ENCODE assay signal across 1 cellular context in the genomic region with DNA sequence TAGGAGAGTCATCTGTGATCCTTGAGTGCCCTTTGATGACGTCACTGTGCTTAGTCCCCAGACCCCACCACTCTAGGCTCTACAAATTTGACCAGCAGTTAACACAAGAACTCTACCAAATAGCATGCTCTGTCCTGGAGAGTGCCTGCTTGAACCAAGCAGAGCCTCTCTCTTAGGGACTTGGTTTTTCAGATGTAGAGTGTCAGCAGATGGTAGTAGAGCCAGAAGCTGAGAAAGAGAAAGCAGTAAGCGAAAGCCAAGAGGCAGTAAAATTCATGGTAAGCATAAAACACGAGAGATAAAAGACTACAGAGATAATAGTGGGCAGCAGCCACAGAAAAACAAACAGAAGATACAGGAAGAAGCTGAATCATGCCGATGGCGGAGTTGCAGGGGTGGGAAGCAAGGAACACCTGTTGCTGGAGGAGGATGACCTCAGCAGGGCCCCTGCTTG.
TF ChIP-seq lines count a peak whose summit lies in the region.

No MANE protein-coding gene starts in this region.

TF ChIP-seq in HEK293, 187 proteins besides CTCF, POLR2A, EP300 and RAD21 (continued from another document and continues in another):
- TF ChIP-seq, protein P1, sequence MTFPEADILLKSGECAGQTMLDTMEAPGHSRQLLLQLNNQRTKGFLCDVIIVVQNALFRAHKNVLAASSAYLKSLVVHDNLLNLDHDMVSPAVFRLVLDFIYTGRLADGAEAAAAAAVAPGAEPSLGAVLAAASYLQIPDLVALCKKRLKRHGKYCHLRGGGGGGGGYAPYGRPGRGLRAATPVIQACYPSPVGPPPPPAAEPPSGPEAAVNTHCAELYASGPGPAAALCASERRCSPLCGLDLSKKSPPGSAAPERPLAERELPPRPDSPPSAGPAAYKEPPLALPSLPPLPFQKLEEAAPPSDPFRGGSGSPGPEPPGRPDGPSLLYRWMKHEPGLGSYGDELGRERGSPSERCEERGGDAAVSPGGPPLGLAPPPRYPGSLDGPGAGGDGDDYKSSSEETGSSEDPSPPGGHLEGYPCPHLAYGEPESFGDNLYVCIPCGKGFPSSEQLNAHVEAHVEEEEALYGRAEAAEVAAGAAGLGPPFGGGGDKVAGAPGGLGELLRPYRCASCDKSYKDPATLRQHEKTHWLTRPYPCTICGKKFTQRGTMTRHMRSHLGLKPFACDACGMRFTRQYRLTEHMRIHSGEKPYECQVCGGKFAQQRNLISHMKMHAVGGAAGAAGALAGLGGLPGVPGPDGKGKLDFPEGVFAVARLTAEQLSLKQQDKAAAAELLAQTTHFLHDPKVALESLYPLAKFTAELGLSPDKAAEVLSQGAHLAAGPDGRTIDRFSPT (tag by site-specific recombination; IDR thresholded peaks at IDR 0.05): no peak
- TF ChIP-seq, protein P2, sequence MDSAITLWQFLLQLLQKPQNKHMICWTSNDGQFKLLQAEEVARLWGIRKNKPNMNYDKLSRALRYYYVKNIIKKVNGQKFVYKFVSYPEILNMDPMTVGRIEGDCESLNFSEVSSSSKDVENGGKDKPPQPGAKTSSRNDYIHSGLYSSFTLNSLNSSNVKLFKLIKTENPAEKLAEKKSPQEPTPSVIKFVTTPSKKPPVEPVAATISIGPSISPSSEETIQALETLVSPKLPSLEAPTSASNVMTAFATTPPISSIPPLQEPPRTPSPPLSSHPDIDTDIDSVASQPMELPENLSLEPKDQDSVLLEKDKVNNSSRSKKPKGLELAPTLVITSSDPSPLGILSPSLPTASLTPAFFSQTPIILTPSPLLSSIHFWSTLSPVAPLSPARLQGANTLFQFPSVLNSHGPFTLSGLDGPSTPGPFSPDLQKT (IDR thresholded peaks at IDR 0.05; ENCODE audit: borderline replicate concordance, low read depth, low read length): no peak
- TF ChIP-seq, protein P3, sequence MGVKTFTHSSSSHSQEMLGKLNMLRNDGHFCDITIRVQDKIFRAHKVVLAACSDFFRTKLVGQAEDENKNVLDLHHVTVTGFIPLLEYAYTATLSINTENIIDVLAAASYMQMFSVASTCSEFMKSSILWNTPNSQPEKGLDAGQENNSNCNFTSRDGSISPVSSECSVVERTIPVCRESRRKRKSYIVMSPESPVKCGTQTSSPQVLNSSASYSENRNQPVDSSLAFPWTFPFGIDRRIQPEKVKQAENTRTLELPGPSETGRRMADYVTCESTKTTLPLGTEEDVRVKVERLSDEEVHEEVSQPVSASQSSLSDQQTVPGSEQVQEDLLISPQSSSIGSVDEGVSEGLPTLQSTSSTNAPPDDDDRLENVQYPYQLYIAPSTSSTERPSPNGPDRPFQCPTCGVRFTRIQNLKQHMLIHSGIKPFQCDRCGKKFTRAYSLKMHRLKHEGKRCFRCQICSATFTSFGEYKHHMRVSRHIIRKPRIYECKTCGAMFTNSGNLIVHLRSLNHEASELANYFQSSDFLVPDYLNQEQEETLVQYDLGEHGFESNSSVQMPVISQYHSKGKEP (tag by site-specific recombination; IDR thresholded peaks at IDR 0.05): no peak
- TF ChIP-seq ZNF10 (tag by site-specific recombination; IDR thresholded peaks at IDR 0.05) (no peak), ZNF548 (tag by site-specific recombination; IDR thresholded peaks at IDR 0.05) (no peak), ZBTB48 (tag by site-specific recombination; IDR thresholded peaks at IDR 0.05) (0 out of 2 replicates have a peak, but pooled peaks have one; percentile 45), GLIS2 (tag by site-specific recombination; IDR thresholded peaks at IDR 0.05) (no peak), ZEB2 (tag by site-specific recombination; IDR thresholded peaks at IDR 0.05) (0 out of 2 replicates have a peak, but pooled peaks have one; percentile 32), ZNF510 (tag by site-specific recombination; IDR thresholded peaks at IDR 0.05; ENCODE audit: insufficient replicate concordance) (no peak), OVOL3 (tag by site-specific recombination; IDR thresholded peaks at IDR 0.05) (peak; percentile 67; the same call in 1 of the 2 replicates), ZNF623 (tag by site-specific recombination; IDR thresholded peaks at IDR 0.05) (no peak), TCF7L2 (IDR thresholded peaks at IDR 0.05; ENCODE audit: borderline replicate concordance, low read depth, low read length) (no peak), ZNF19 (tag by site-specific recombination; IDR thresholded peaks at IDR 0.05; ENCODE audit: low read depth) (no peak), GFI1B (tag by site-specific recombination; IDR thresholded peaks at IDR 0.05) (no peak), ZNF138 (tag by site-specific recombination; IDR thresholded peaks at IDR 0.05; ENCODE audit: borderline replicate concordance) (no peak), ZNF600 (tag by site-specific recombination; IDR thresholded peaks at IDR 0.05) (peak; percentile 85), ZNF184 (tag by site-specific recombination; IDR thresholded peaks at IDR 0.05) (no peak), ZNF629 (tag by site-specific recombination; IDR thresholded peaks at IDR 0.05) (peak; percentile 77), SP7 (tag by site-specific recombination; IDR thresholded peaks at IDR 0.05) (peak; percentile 74), FEZF1 (tag by site-specific recombination; IDR thresholded peaks at IDR 0.05) (peak; percentile 97), ZBTB8A (tag by site-specific recombination; IDR thresholded peaks at IDR 0.05) (no peak), ZSCAN16 (tag by site-specific recombination; IDR thresholded peaks at IDR 0.05) (no peak), KLF9 (tag by site-specific recombination; IDR thresholded peaks at IDR 0.05; ENCODE audit: low read depth) (no peak), ZNF777 (tag by site-specific recombination; IDR thresholded peaks at IDR 0.05; ENCODE audit: borderline replicate concordance) (no peak), ZNF366 (tag by site-specific recombination; conservative IDR thresholded peaks at IDR 0.05) (no peak), ZNF133 (tag by site-specific recombination; IDR thresholded peaks at IDR 0.05) (no peak)
- TF ChIP-seq, protein P4, sequence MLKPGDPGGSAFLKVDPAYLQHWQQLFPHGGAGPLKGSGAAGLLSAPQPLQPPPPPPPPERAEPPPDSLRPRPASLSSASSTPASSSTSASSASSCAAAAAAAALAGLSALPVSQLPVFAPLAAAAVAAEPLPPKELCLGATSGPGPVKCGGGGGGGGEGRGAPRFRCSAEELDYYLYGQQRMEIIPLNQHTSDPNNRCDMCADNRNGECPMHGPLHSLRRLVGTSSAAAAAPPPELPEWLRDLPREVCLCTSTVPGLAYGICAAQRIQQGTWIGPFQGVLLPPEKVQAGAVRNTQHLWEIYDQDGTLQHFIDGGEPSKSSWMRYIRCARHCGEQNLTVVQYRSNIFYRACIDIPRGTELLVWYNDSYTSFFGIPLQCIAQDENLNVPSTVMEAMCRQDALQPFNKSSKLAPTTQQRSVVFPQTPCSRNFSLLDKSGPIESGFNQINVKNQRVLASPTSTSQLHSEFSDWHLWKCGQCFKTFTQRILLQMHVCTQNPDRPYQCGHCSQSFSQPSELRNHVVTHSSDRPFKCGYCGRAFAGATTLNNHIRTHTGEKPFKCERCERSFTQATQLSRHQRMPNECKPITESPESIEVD (tag by site-specific recombination; IDR thresholded peaks at IDR 0.05): peak; percentile 20; the same call in 1 of the 2 replicates
- TF ChIP-seq, protein P5, sequence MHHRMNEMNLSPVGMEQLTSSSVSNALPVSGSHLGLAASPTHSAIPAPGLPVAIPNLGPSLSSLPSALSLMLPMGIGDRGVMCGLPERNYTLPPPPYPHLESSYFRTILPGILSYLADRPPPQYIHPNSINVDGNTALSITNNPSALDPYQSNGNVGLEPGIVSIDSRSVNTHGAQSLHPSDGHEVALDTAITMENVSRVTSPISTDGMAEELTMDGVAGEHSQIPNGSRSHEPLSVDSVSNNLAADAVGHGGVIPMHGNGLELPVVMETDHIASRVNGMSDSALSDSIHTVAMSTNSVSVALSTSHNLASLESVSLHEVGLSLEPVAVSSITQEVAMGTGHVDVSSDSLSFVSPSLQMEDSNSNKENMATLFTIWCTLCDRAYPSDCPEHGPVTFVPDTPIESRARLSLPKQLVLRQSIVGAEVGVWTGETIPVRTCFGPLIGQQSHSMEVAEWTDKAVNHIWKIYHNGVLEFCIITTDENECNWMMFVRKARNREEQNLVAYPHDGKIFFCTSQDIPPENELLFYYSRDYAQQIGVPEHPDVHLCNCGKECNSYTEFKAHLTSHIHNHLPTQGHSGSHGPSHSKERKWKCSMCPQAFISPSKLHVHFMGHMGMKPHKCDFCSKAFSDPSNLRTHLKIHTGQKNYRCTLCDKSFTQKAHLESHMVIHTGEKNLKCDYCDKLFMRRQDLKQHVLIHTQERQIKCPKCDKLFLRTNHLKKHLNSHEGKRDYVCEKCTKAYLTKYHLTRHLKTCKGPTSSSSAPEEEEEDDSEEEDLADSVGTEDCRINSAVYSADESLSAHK (tag by site-specific recombination; IDR thresholded peaks at IDR 0.05): 0 out of 2 replicates have a peak, but pooled peaks have one; percentile 19
- TF ChIP-seq, protein P6, sequence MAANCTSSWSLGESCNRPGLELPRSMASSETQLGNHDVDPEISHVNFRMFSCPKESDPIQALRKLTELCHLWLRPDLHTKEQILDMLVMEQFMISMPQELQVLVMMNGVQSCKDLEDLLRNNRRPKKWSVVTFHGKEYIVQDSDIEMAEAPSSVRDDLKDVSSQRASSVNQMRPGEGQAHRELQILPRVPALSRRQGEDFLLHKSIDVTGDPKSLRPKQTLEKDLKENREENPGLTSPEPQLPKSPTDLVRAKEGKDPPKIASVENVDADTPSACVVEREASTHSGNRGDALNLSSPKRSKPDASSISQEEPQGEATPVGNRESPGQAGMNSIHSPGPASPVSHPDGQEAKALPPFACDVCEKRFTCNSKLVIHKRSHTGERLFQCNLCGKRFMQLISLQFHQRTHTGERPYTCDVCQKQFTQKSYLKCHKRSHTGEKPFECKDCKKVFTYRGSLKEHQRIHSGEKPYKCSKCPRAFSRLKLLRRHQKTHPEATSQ (tag by site-specific recombination; IDR thresholded peaks at IDR 0.05): no peak
- TF ChIP-seq, protein P7, sequence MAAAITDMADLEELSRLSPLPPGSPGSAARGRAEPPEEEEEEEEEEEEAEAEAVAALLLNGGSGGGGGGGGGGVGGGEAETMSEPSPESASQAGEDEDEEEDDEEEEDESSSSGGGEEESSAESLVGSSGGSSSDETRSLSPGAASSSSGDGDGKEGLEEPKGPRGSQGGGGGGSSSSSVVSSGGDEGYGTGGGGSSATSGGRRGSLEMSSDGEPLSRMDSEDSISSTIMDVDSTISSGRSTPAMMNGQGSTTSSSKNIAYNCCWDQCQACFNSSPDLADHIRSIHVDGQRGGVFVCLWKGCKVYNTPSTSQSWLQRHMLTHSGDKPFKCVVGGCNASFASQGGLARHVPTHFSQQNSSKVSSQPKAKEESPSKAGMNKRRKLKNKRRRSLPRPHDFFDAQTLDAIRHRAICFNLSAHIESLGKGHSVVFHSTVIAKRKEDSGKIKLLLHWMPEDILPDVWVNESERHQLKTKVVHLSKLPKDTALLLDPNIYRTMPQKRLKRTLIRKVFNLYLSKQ (tag by site-specific recombination; IDR thresholded peaks at IDR 0.05; ENCODE audit: borderline replicate concordance): no peak
- TF ChIP-seq, protein P8, sequence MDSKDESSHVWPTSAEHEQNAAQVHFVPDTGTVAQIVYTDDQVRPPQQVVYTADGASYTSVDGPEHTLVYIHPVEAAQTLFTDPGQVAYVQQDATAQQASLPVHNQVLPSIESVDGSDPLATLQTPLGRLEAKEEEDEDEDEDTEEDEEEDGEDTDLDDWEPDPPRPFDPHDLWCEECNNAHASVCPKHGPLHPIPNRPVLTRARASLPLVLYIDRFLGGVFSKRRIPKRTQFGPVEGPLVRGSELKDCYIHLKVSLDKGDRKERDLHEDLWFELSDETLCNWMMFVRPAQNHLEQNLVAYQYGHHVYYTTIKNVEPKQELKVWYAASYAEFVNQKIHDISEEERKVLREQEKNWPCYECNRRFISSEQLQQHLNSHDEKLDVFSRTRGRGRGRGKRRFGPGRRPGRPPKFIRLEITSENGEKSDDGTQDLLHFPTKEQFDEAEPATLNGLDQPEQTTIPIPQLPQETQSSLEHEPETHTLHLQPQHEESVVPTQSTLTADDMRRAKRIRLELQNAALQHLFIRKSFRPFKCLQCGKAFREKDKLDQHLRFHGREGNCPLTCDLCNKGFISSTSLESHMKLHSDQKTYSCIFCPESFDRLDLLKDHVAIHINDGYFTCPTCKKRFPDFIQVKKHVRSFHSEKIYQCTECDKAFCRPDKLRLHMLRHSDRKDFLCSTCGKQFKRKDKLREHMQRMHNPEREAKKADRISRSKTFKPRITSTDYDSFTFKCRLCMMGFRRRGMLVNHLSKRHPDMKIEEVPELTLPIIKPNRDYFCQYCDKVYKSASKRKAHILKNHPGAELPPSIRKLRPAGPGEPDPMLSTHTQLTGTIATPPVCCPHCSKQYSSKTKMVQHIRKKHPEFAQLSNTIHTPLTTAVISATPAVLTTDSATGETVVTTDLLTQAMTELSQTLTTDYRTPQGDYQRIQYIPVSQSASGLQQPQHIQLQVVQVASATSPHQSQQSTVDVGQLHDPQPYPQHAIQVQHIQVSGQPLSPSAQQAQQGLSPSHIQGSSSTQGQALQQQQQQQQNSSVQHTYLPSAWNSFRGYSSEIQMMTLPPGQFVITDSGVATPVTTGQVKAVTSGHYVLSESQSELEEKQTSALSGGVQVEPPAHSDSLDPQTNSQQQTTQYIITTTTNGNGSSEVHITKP (tag by site-specific recombination; IDR thresholded peaks at IDR 0.05): peak; percentile 46
- TF ChIP-seq, protein P9, sequence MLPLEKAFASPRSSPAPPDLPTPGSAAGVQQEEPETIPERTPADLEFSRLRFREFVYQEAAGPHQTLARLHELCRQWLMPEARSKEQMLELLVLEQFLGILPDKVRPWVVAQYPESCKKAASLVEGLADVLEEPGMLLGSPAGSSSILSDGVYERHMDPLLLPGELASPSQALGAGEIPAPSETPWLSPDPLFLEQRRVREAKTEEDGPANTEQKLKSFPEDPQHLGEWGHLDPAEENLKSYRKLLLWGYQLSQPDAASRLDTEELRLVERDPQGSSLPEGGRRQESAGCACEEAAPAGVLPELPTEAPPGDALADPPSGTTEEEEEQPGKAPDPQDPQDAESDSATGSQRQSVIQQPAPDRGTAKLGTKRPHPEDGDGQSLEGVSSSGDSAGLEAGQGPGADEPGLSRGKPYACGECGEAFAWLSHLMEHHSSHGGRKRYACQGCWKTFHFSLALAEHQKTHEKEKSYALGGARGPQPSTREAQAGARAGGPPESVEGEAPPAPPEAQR (tag by site-specific recombination; IDR thresholded peaks at IDR 0.05): no peak
- TF ChIP-seq, protein P10, sequence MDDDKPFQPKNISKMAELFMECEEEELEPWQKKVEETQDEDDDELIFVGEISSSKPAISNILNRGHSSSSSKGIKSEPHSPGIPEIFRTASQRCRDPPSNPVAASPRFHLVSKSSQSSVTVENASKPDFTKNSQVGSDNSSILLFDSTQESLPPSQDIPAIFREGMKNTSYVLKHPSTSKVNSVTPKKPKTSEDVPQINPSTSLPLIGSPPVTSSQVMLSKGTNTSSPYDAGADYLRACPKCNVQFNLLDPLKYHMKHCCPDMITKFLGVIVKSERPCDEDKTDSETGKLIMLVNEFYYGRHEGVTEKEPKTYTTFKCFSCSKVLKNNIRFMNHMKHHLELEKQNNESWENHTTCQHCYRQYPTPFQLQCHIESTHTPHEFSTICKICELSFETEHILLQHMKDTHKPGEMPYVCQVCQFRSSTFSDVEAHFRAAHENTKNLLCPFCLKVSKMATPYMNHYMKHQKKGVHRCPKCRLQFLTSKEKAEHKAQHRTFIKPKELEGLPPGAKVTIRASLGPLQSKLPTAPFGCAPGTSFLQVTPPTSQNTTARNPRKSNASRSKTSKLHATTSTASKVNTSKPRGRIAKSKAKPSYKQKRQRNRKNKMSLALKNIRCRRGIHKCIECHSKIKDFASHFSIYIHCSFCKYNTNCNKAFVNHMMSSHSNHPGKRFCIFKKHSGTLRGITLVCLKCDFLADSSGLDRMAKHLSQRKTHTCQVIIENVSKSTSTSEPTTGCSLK (tag by site-specific recombination; IDR thresholded peaks at IDR 0.05): no peak
